ENCODE assay signal across 25 cellular contexts in the genomic region with DNA sequence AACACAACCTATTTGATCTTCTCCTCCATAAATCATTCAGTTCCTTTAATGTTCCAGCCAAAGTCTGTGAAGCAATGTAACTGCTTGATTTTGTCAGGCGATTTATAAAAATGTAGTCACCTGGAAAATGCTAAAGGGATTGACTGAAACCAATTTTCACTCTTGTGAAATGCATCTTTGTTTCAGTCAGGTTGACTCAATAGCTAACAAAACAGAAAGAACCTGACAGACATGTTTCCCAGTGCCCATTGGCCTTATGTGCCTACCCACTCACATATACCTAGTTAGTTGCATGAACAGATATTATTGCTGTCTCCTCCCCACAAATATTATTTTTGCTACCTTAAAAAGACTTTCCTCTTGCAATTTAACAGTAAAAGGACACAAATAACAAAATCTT.
A peak's percentile ranks its signal among the peaks of the same experiment; 100 is the strongest.
DNase-seq lines count a peak whose midpoint lies in the region; ATAC-seq and TF ChIP-seq lines count a peak whose summit lies in the region.
"Had no signal": no experiment of that assay in that cellular context is flagged by ENCODE, and none has a peak within 500 bp of the region (broad histone marks: within the 10 kb centered on the region; RNA-seq: fewer than 3 reads in every experiment).

No MANE protein-coding gene starts in this region.

- H3K27ac Mint-ChIP-seq in activated naive CD4-positive, alpha-beta T cell treated with anti-CD3 and anti-CD28 coated beads for 36 hours = peak overlapping the region; percentile 67
- peak overlapping the region; percentile 98 for H3K27ac Mint-ChIP-seq in activated naive CD8-positive, alpha-beta T cell treated with anti-CD3 and anti-CD28 coated beads, Interleukin-2, amount 50 U/mL, for 24 hours
- H3K27ac Mint-ChIP-seq in stimulated activated effector memory CD8-positive, alpha-beta T cell treated with anti-CD3 and anti-CD28 coated beads, Interleukin-12 subunit alpha, Interleukin-12 subunit beta, amount 100 ng/mL, for 72 hours = no peak overlapping the region
- H3K27ac Mint-ChIP-seq: endodermal cell, nephron progenitor cell had no signal

- POLR2A ChIA-PET in RWPE1 (lab: Yijun Ruan, JAX; ENCODE audit: low non-redundant PET) = no interaction called here

- no peak for ATAC-seq in activated naive CD8-positive, alpha-beta T cell treated with anti-CD3 and anti-CD28 coated beads, Interleukin-2, amount 50 U/mL, for 24 hours
- peak; percentile 41 for ATAC-seq in stimulated activated effector memory CD8-positive, alpha-beta T cell treated with anti-CD3 and anti-CD28 coated beads, Interleukin-12 subunit alpha, Interleukin-12 subunit beta, amount 100 ng/mL, for 72 hours
- ATAC-seq in Right ventricle myocardium inferior = no peak
- ATAC-seq: HCT116, HepG2, left ventricle myocardium superior, pancreas had no signal

- peak overlapping the region; percentile 72 for H3K4me3 Mint-ChIP-seq in activated naive CD4-positive, alpha-beta T cell treated with anti-CD3 and anti-CD28 coated beads for 36 hours
- no peak overlapping the region for H3K4me3 Mint-ChIP-seq in activated naive CD8-positive, alpha-beta T cell treated with anti-CD3 and anti-CD28 coated beads, Interleukin-2, amount 50 U/mL, for 24 hours
- no peak overlapping the region for H3K4me3 Mint-ChIP-seq in stimulated activated effector memory CD8-positive, alpha-beta T cell treated with anti-CD3 and anti-CD28 coated beads, Interleukin-12 subunit alpha, Interleukin-12 subunit beta, amount 100 ng/mL, for 72 hours
- H3K4me3 Mint-ChIP-seq: endodermal cell, nephron progenitor cell had no signal

- no peak overlapping the region for H3K27ac ChIP-seq in RWPE1
- H3K27ac ChIP-seq: BLaER1 treated with 17β-estradiol and CSF1 and Interleukin-3, amounts not matched to agents 10 nM and 100 nM; coronary artery; HL-60; pancreas; tibial artery had no signal

- peaks cover 3% of the 10 kb centered on the region for H3K36me3 Mint-ChIP-seq in activated naive CD4-positive, alpha-beta T cell treated with anti-CD3 and anti-CD28 coated beads for 36 hours (ENCODE audit: low read depth)
- H3K36me3 Mint-ChIP-seq in activated naive CD8-positive, alpha-beta T cell treated with anti-CD3 and anti-CD28 coated beads, Interleukin-2, amount 50 U/mL, for 24 hours (ENCODE audit: low read depth) = no peaks in the 10 kb centered on the region
- no peaks in the 10 kb centered on the region for H3K36me3 Mint-ChIP-seq in stimulated activated effector memory CD8-positive, alpha-beta T cell treated with anti-CD3 and anti-CD28 coated beads, Interleukin-12 subunit alpha, Interleukin-12 subunit beta, amount 100 ng/mL, for 72 hours

- no peaks in the 10 kb centered on the region for H3K27me3 Mint-ChIP-seq in activated naive CD4-positive, alpha-beta T cell treated with anti-CD3 and anti-CD28 coated beads for 36 hours (ENCODE audit: low read depth)
- H3K27me3 Mint-ChIP-seq in activated naive CD8-positive, alpha-beta T cell treated with anti-CD3 and anti-CD28 coated beads, Interleukin-2, amount 50 U/mL, for 24 hours = no peaks in the 10 kb centered on the region

- peaks cover 52% of the 10 kb centered on the region for H3K4me1 Mint-ChIP-seq in activated naive CD4-positive, alpha-beta T cell treated with anti-CD3 and anti-CD28 coated beads for 36 hours (ENCODE audit: low read depth)
- H3K4me1 Mint-ChIP-seq in activated naive CD8-positive, alpha-beta T cell treated with anti-CD3 and anti-CD28 coated beads, Interleukin-2, amount 50 U/mL, for 24 hours = peaks cover 53% of the 10 kb centered on the region
- H3K4me1 Mint-ChIP-seq in stimulated activated effector memory CD8-positive, alpha-beta T cell treated with anti-CD3 and anti-CD28 coated beads, Interleukin-12 subunit alpha, Interleukin-12 subunit beta, amount 100 ng/mL, for 72 hours = peaks cover 25% of the 10 kb centered on the region
- H3K4me1 Mint-ChIP-seq: nephron progenitor cell had no signal

- intact Hi-C loops in activated naive CD4-positive, alpha-beta T cell treated with anti-CD3 and anti-CD28 coated beads for 36 hours (cut with micrococcal nuclease) = loop anchor here (1.0 kb wide), 1 partner anchor 70 kb away; no protein-coding TSS in a partner anchor
- intact Hi-C loops in Right ventricle myocardium inferior (cut with DNase I) = no loop called here

- CTCF ChIA-PET in activated naive CD4-positive, alpha-beta T cell treated with anti-CD3 and anti-CD28 coated beads for 36 hours (lab: Charles Lee) = no interaction called here
- CTCF ChIA-PET in RWPE1 (lab: Yijun Ruan, JAX) = interaction anchor here (0.5 kb wide), 1 partner anchor 21 kb away, joined by 6 read pairs; no protein-coding TSS in a partner anchor

- no peaks in the 10 kb centered on the region for H3K9me3 Mint-ChIP-seq in activated naive CD4-positive, alpha-beta T cell treated with anti-CD3 and anti-CD28 coated beads for 36 hours
- no peaks in the 10 kb centered on the region for H3K9me3 Mint-ChIP-seq in activated naive CD8-positive, alpha-beta T cell treated with anti-CD3 and anti-CD28 coated beads, Interleukin-2, amount 50 U/mL, for 24 hours
- no peaks in the 10 kb centered on the region for H3K9me3 Mint-ChIP-seq in stimulated activated effector memory CD8-positive, alpha-beta T cell treated with anti-CD3 and anti-CD28 coated beads, Interleukin-12 subunit alpha, Interleukin-12 subunit beta, amount 100 ng/mL, for 72 hours
- H3K9me3 Mint-ChIP-seq: endodermal cell, nephron progenitor cell had no signal

- peak; percentile 39 for DNase-seq in activated naive CD4-positive, alpha-beta T cell treated with anti-CD3 and anti-CD28 coated beads for 36 hours
- DNase-seq in activated naive CD4-positive, alpha-beta T cell (lab: John Stamatoyannopoulos, UW) = no peak
- DNase-seq in RWPE1 (ENCODE audit: low spot score) = peak; percentile 3
- no peak for DNase-seq in activated naive CD8-positive, alpha-beta T cell treated with anti-CD3 and anti-CD28 coated beads, Interleukin-2, amount 50 U/mL, for 24 hours
- DNase-seq in stimulated activated effector memory CD8-positive, alpha-beta T cell treated with anti-CD3 and anti-CD28 coated beads, Interleukin-12 subunit alpha, Interleukin-12 subunit beta, amount 100 ng/mL, for 72 hours (ENCODE audit: low spot score in 2 of 2) = no peak
- no peak for DNase-seq in Right ventricle myocardium inferior (ENCODE audit: missing footprints)
- DNase-seq in stimulated activated CD4-positive, alpha-beta T cell treated with anti-CD3 and anti-CD28 coated beads, Interleukin-4, amount 100 ng/mL, for 4 hours = no peak
- no peak for DNase-seq in NCI-H1930 (lab: John Stamatoyannopoulos, UW)
- DNase-seq: amniotic stem cell; endodermal cell; islet precursor cell; Kasumi-1; left ventricle myocardium superior; NCI-H187; NCI-H526; nephron progenitor cell; pancreas; stimulated activated CD4-positive, alpha-beta T cell treated with anti-CD3 and anti-CD28 coated beads, Interleukin-2, amount 100 ng/mL, for 48 hours; stimulated activated naive CD4-positive, alpha-beta T cell treated with Interleukin-2 at 50 U/mL for 16 hours; tibial artery had no signal

- TF ChIP-seq CTCF in RWPE1 (conservative IDR thresholded peaks at IDR 0.05; ENCODE audit: low read depth) = no peak

Comparison
In these comparisons a context has a peak if more than half of its experiments do, and no peak if none do; other contexts are left out.
1. DNase-seq: peak in activated naive CD4-positive, alpha-beta T cell treated with anti-CD3 and anti-CD28 coated beads for 36 hours (single experiment) and RWPE1 (single experiment); none in activated naive CD4-positive, alpha-beta T cell (0 of 4), activated naive CD8-positive, alpha-beta T cell treated with anti-CD3 and anti-CD28 coated beads, Interleukin-2, amount 50 U/mL, for 24 hours (single experiment), stimulated activated effector memory CD8-positive, alpha-beta T cell treated with anti-CD3 and anti-CD28 coated beads, Interleukin-12 subunit alpha, Interleukin-12 subunit beta, amount 100 ng/mL, for 72 hours (0 of 2), Right ventricle myocardium inferior (single experiment), stimulated activated CD4-positive, alpha-beta T cell treated with anti-CD3 and anti-CD28 coated beads, Interleukin-4, amount 100 ng/mL, for 4 hours (0 of 2) and NCI-H1930 (0 of 2).